ENCODE assay signal across 8 cellular contexts in the genomic region with DNA sequence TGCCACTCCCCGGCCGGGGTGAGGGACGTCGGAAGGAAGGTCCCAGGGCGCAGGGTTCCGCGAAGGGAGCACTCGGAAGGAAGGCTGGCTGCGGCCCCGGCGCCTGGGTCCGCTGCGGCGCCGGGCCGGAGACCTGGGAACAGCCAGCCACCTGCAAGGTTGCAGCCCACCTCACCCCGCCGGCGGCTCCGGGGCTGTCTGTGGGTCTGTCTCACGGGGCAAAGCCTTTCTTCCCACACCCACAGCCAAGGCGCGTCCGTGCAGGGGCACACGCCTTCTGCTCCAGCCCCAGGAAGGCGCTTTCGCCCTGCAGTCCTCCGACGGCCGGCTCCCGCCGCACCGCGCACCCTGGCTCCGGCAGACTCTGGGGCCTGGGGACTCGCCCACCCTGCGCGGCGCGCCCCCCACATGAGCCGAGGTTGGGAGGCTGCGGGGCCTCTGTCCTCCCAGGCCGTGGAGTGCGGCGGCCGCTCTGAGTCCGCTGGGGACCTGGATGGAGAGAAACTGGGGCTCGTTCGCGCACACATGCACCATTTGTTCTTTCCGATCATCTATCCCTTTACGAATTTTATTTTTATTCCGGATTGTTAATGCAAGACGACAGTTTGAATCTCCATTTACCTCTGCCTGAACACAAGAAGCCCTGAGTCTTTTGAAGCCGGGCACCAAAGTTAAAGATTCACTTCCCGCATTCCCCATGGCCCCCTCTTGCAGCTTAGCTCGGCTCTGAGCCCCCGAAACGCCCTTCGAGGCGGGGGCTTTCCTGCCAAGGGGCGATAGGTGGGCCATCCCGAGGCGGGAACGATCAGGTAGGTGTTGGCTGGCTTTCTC. TPM values are rescaled to one million over a fixed set of nuclear protein-coding genes. Genes with fewer than 3 reads are reported as not detected.
DNase-seq lines count a peak whose midpoint lies in the region; ATAC-seq and TF ChIP-seq lines count a peak whose summit lies in the region.

No MANE protein-coding gene starts in this region.

- TF ChIP-seq EP300 in neural cell (conservative IDR thresholded peaks at IDR 0.05; ENCODE audit: poor library complexity, severe bottlenecking): no peak

- H3K27me3 ChIP-seq in BLaER1 (peaks cover 99% of the 10 kb centered on the region), esophagus (ENCODE audit: control insufficient read depth in 1 of 2, insufficient read depth in 2 of 2, low read length in 2 of 2) (peaks cover 3 to 14% of the 10 kb centered on the region in 2 donors), neural cell (ENCODE audit: insufficient read depth, low read depth, low read length) (peaks cover 81% of the 10 kb centered on the region), BE2C (peaks cover 26% of the 10 kb centered on the region)

- H3K9me3 ChIP-seq in BLaER1 (peaks cover 2% of the 10 kb centered on the region; the same call in 1 of the 2 replicates), esophagus (ENCODE audit: control insufficient read depth in 2 of 2, insufficient read depth in 1 of 2, low read depth in 1 of 2, low read length in 1 of 2) (peaks cover 0 to 4% of the 10 kb centered on the region in 2 donors), neural cell (ENCODE audit: low read length) (no peaks in the 10 kb centered on the region), BE2C (no peaks in the 10 kb centered on the region)

- H3K9me3 Mint-ChIP-seq in IgD-negative memory B cell: no peaks in the 10 kb centered on the region

- no peak overlapping the region for H2AFZ ChIP-seq in neural cell (ENCODE audit: low read depth, low read length)

- H3K4me2 ChIP-seq in BLaER1 (peak overlapping the region; percentile 73), neural cell (ENCODE audit: low read length) (no peak overlapping the region)

- no peaks in the 10 kb centered on the region for H3K9me2 ChIP-seq in neural cell (ENCODE audit: insufficient read depth, low read length)

- H3K36me3 Mint-ChIP-seq in IgD-negative memory B cell: no peaks in the 10 kb centered on the region

- no peak for TF ChIP-seq RAD21 in neural cell (conservative IDR thresholded peaks at IDR 0.05)

- H3K36me3 ChIP-seq in BLaER1 (no peaks in the 10 kb centered on the region), esophagus (ENCODE audit: control insufficient read depth in 2 of 2, insufficient read depth in 2 of 2, low read length in 1 of 2) (no peaks in the 10 kb centered on the region), neural cell (ENCODE audit: insufficient read depth, low read length) (no peaks in the 10 kb centered on the region), BE2C (no peaks in the 10 kb centered on the region)

- peak overlapping the region; percentile 80 to 97 (median 85) for H3K27ac Mint-ChIP-seq in IgD-negative memory B cell

- peak overlapping the region; percentile 14 to 89 (median 68) for H3K4me3 Mint-ChIP-seq in IgD-negative memory B cell

- no peak for ATAC-seq in HG02884 (IDR thresholded peaks at IDR 0.05; ENCODE audit: unreplicated experiment)
- no peak for ATAC-seq in GM21529 (IDR thresholded peaks at IDR 0.05; ENCODE audit: unreplicated experiment)

- no peaks in the 10 kb centered on the region for H3F3A ChIP-seq in neural cell (ENCODE audit: insufficient read depth, low read length, poor library complexity, severe bottlenecking)

- peaks cover 70% of the 10 kb centered on the region for H3K27me3 Mint-ChIP-seq in IgD-negative memory B cell

- peak overlapping the region; percentile 48 for H3K4me3 ChIP-seq in BLaER1
- peak overlapping the region; percentile 43 to 47 for H3K4me3 ChIP-seq in esophagus (ENCODE audit: low read depth in 1 of 2, low read length in 2 of 2)
- H3K4me3 ChIP-seq in neural cell (ENCODE audit: low read length): peak overlapping the region; percentile 69
- no peak overlapping the region for H3K4me3 ChIP-seq in BE2C (ENCODE audit: low read depth, low read length)

- TF ChIP-seq CTCF in neural cell (IDR thresholded peaks at IDR 0.05; ENCODE audit: poor library complexity, severe bottlenecking) (no peak), BE2C (IDR thresholded peaks at IDR 0.05; ENCODE audit: low read depth, low read length) (no peak)

- H3K79me2 ChIP-seq in neural cell (replicated peaks; ENCODE audit: insufficient read depth, low read length): no peaks in the 10 kb centered on the region

- H4K20me1 ChIP-seq in BLaER1: peaks cover 78% of the 10 kb centered on the region
- H4K20me1 ChIP-seq in neural cell (ENCODE audit: insufficient read depth): no peaks in the 10 kb centered on the region

- peaks cover 40% of the 10 kb centered on the region for H3K4me1 ChIP-seq in BLaER1
- H3K4me1 ChIP-seq in esophagus (ENCODE audit: control insufficient read depth in 2 of 2, insufficient read depth in 2 of 2, low read length in 1 of 2): peaks cover 10 to 12% of the 10 kb centered on the region in 2 donors
- peaks cover 11% of the 10 kb centered on the region for H3K4me1 ChIP-seq in BE2C

- WGBS in esophagus, 2 donors: 10 to 11% methylated on average over 48 to 65 of the region's 65 CpGs

- DNase-seq in BE2C: no peak
- no peak for DNase-seq in inferior parietal cortex (ENCODE audit: extremely low spot score)

- H3K9ac ChIP-seq in BLaER1: no peak overlapping the region
- H3K9ac ChIP-seq in neural cell (ENCODE audit: low read length): no peak overlapping the region

- H3K27ac ChIP-seq in BLaER1: no peak overlapping the region
- no peak overlapping the region for H3K27ac ChIP-seq in esophagus (ENCODE audit: low read depth in 2 of 2, low read length in 1 of 2)
- H3K27ac ChIP-seq in neural cell (ENCODE audit: low read length): no peak overlapping the region

- peaks cover 17 to 23% (median 19%) of the 10 kb centered on the region in 3 donors for H3K4me1 Mint-ChIP-seq in IgD-negative memory B cell

TF ChIP-seq in neural cell, 6 proteins besides CTCF, POLR2A, EP300 and RAD21:
- TF ChIP-seq TAF1 (IDR thresholded peaks at IDR 0.05; ENCODE audit: low read depth): no peak
- TF ChIP-seq POLR2AphosphoS5 (IDR thresholded peaks at IDR 0.05): no peak
- TF ChIP-seq EZH2 (IDR thresholded peaks at IDR 0.05; ENCODE audit: borderline replicate concordance, insufficient read depth, low read length, poor library complexity, severe bottlenecking): peak; percentile 56
- no peak for TF ChIP-seq MXI1 (conservative IDR thresholded peaks at IDR 0.05; ENCODE audit: poor library complexity, severe bottlenecking)
- TF ChIP-seq SMC3 (conservative IDR thresholded peaks at IDR 0.05; ENCODE audit: poor library complexity): no peak
- no peak for TF ChIP-seq REST (IDR thresholded peaks at IDR 0.05; ENCODE audit: borderline replicate concordance)

RNA-seq across cellular contexts. Expression of gene FOXC1, which starts 4.5 kb away (rescaled TPM):
- polyA plus RNA-seq in IgD-negative memory B cell (not detected), esophagus (1 to 10 TPM; 1.5 to 2.3 TPM), neural cell (0.09 TPM in 1 of 2 replicates, not detected in the other)
- not detected in 2 replicates for polyA minus RNA-seq in neural cell
- 5.9 TPM for polyA plus RNA-seq in BE2C (2012; ENCODE audit: insufficient read depth, insufficient read length, low read depth)
